9 cellular contexts compared by ENCODE assay signal in genomic region chr19:2722541-2723344, GRCh38. TPM values are rescaled to one million over a fixed set of nuclear protein-coding genes. Genes with fewer than 3 reads are reported as not detected.
DNase-seq lines count a peak whose midpoint lies in the region; ATAC-seq and TF ChIP-seq lines count a peak whose summit lies in the region.
"Had no signal": no experiment of that assay in that cellular context is flagged by ENCODE, and none has a peak within 500 bp of the region (broad histone marks: within the 10 kb centered on the region; RNA-seq: fewer than 3 reads in every experiment).

No MANE protein-coding gene starts in this region.

- H3K27ac Mint-ChIP-seq in activated naive CD4-positive, alpha-beta T cell treated with anti-CD3 and anti-CD28 coated beads for 36 hours = no peak overlapping the region
- H3K27ac Mint-ChIP-seq: stimulated activated naive CD8-positive, alpha-beta T cell treated with anti-CD3 and anti-CD28 coated beads, Interleukin-15, Interleukin-2, amounts not matched to agents 100 ng/mL and 50 ng/mL, for 24 hours had no signal

- H3K27me3 Mint-ChIP-seq in activated naive CD4-positive, alpha-beta T cell treated with anti-CD3 and anti-CD28 coated beads for 36 hours (ENCODE audit: low read depth) = peaks cover 33% of the 10 kb centered on the region

- no peaks in the 10 kb centered on the region for H3K36me3 ChIP-seq in hepatocyte (replicated peaks; ENCODE audit: insufficient read depth, low read depth)
- no peaks in the 10 kb centered on the region for H3K36me3 ChIP-seq in stomach smooth muscle (ENCODE audit: control insufficient read depth in 2 of 2, insufficient read depth in 2 of 2, low read length in 2 of 2)

- ATAC-seq in left lobe of liver = no peak

- H3K4me3 ChIP-seq in hepatocyte (no peak overlapping the region), stomach smooth muscle (ENCODE audit: low read length in 2 of 2) (peak overlapping the region in 1 of 2 donors; percentile 29)

- H3K4me1 Mint-ChIP-seq in activated naive CD4-positive, alpha-beta T cell treated with anti-CD3 and anti-CD28 coated beads for 36 hours (ENCODE audit: low read depth) = peaks cover 5% of the 10 kb centered on the region

- no peak overlapping the region for H3K27ac ChIP-seq in hepatocyte
- H3K27ac ChIP-seq in stomach smooth muscle (ENCODE audit: low read length) = peak overlapping the region; percentile 49

- 76% methylated on average over 28 of the region's 28 CpGs for WGBS in hepatocyte (ENCODE audit: low lambda C conversion rate, missing lambda C conversion rate)

- DNase-seq in HS-5 (ENCODE audit: low read depth) = peak; percentile 40
- peak in 46 of 58 donors; percentile 11 to 92 (median 56) for DNase-seq in anterior cingulate cortex (lab: John Stamatoyannopoulos, UW)
- peak; percentile 64 for DNase-seq in hepatocyte (ENCODE audit: low spot score)
- DNase-seq in activated naive CD4-positive, alpha-beta T cell treated with anti-CD3 and anti-CD28 coated beads for 36 hours = no peak
- no peak for DNase-seq in left lobe of liver (ENCODE audit: low spot score)
- no peak for DNase-seq in NK-92 (lab: John Stamatoyannopoulos, UW; ENCODE audit: unreplicated experiment)
- no peak for DNase-seq in SK-N-DZ (ENCODE audit: low spot score)

- H4K20me1 ChIP-seq in hepatocyte (ENCODE audit: insufficient read depth, poor library complexity, severe bottlenecking) = no peaks in the 10 kb centered on the region

- H3K27me3 ChIP-seq in hepatocyte = peaks cover 40% of the 10 kb centered on the region
- H3K27me3 ChIP-seq in stomach smooth muscle (ENCODE audit: control insufficient read depth in 1 of 2, insufficient read depth in 2 of 2, low read length in 2 of 2) = peaks cover 30 to 37% of the 10 kb centered on the region in 2 donors

- H3K79me2 ChIP-seq in hepatocyte = no peaks in the 10 kb centered on the region

- no peaks in the 10 kb centered on the region for H3K9me3 Mint-ChIP-seq in activated naive CD4-positive, alpha-beta T cell treated with anti-CD3 and anti-CD28 coated beads for 36 hours
- H3K9me3 Mint-ChIP-seq: stimulated activated naive CD8-positive, alpha-beta T cell treated with anti-CD3 and anti-CD28 coated beads, Interleukin-15, Interleukin-2, amounts not matched to agents 100 ng/mL and 50 ng/mL, for 24 hours had no signal

- CTCF ChIA-PET in activated naive CD4-positive, alpha-beta T cell treated with anti-CD3 and anti-CD28 coated beads for 36 hours (lab: Charles Lee) = interaction anchor here (1.1 kb wide), 1 partner anchor 74 kb away, joined by 3 read pairs; no protein-coding TSS in a partner anchor

- no peak for TF ChIP-seq CTCF in hepatocyte (IDR thresholded peaks at IDR 0.05; ENCODE audit: poor library complexity)

- H3K9ac ChIP-seq in stomach smooth muscle (ENCODE audit: low read length in 2 of 2) = peak overlapping the region in 1 of 2 donors; percentile 55

- H3K4me1 ChIP-seq in hepatocyte (ENCODE audit: insufficient read depth) (peaks cover 5% of the 10 kb centered on the region), stomach smooth muscle (ENCODE audit: control insufficient read depth, insufficient read depth, low read length) (peaks cover 29% of the 10 kb centered on the region)

- H2AFZ ChIP-seq in hepatocyte = no peak overlapping the region

- H3K9me3 ChIP-seq in hepatocyte (ENCODE audit: low read depth) (no peaks in the 10 kb centered on the region), stomach smooth muscle (ENCODE audit: control insufficient read depth in 2 of 2, low read length in 2 of 2) (no peaks in the 10 kb centered on the region)

- no peaks in the 10 kb centered on the region for H3K36me3 Mint-ChIP-seq in activated naive CD4-positive, alpha-beta T cell treated with anti-CD3 and anti-CD28 coated beads for 36 hours (ENCODE audit: low read depth)

- H3K9me2 ChIP-seq in hepatocyte (replicated peaks; ENCODE audit: insufficient read depth) = no peaks in the 10 kb centered on the region

- no peak overlapping the region for H3K4me2 ChIP-seq in hepatocyte

- intact Hi-C loops in activated naive CD4-positive, alpha-beta T cell treated with anti-CD3 and anti-CD28 coated beads for 36 hours (cut with micrococcal nuclease) = no loop called here

- H3K4me3 Mint-ChIP-seq in activated naive CD4-positive, alpha-beta T cell treated with anti-CD3 and anti-CD28 coated beads for 36 hours = no peak overlapping the region

RNA-seq across cellular contexts. Expression of gene DIRAS1, which starts 1.6 kb away (rescaled TPM):
- total RNA-seq in hepatocyte = 1.4 and 1.5 TPM in 2 replicates
- polyA plus RNA-seq in hepatocyte = 2.0 and 2.4 TPM in 2 replicates
- total RNA-seq in activated naive CD4-positive, alpha-beta T cell treated with anti-CD3 and anti-CD28 coated beads for 36 hours = under 1 TPM; 0.07 to 0.24 TPM
- total RNA-seq in left lobe of liver = 0.10 TPM
- 11.4 and 15.2 TPM in 2 replicates for polyA plus RNA-seq in SK-N-DZ (2014; cell fraction: cytosol; rRNA removed)
- polyA plus RNA-seq in SK-N-DZ (2014; cell fraction: nucleus; rRNA removed) = 6.9 and 10.9 TPM in 2 replicates

RNA-seq across cellular contexts. Expression of gene SLC39A3, which starts 17.1 kb away (rescaled TPM):
- 31.4 and 36.1 TPM in 2 replicates for total RNA-seq in hepatocyte
- 37.4 and 44.3 TPM in 2 replicates for polyA plus RNA-seq in hepatocyte
- 10 to 100 TPM; 20.1 to 23.2 TPM for total RNA-seq in activated naive CD4-positive, alpha-beta T cell treated with anti-CD3 and anti-CD28 coated beads for 36 hours
- total RNA-seq in left lobe of liver = 18.6 TPM
- polyA plus RNA-seq in SK-N-DZ (2014; cell fraction: cytosol; rRNA removed) = 63.6 and 76.7 TPM in 2 replicates
- 30.9 and 33.5 TPM in 2 replicates for polyA plus RNA-seq in SK-N-DZ (2014; cell fraction: nucleus; rRNA removed)

RNA-seq across cellular contexts. Expression of gene GNG7, which starts 20.2 kb away (rescaled TPM):
- 1.2 and 1.3 TPM in 2 replicates for total RNA-seq in hepatocyte
- 1.9 and 3.3 TPM in 2 replicates for polyA plus RNA-seq in hepatocyte
- total RNA-seq in activated naive CD4-positive, alpha-beta T cell treated with anti-CD3 and anti-CD28 coated beads for 36 hours = 1 to 10 TPM in 1 of 2 experiments, under 1 TPM in 1; 0.74 to 1.1 TPM
- total RNA-seq in left lobe of liver = 4.0 TPM
- 0.09 and 0.10 TPM in 2 replicates for polyA plus RNA-seq in SK-N-DZ (2014; cell fraction: cytosol; rRNA removed)
- polyA plus RNA-seq in SK-N-DZ (2014; cell fraction: nucleus; rRNA removed) = 0.04 TPM in 1 of 2 replicates, not detected in the other

Comparison
In these comparisons a context has a peak if more than half of its experiments do, and no peak if none do; other contexts are left out.
1. DNase-seq: peak in HS-5 (single experiment), anterior cingulate cortex (46 of 58) and hepatocyte (single experiment); none in activated naive CD4-positive, alpha-beta T cell treated with anti-CD3 and anti-CD28 coated beads for 36 hours (single experiment), left lobe of liver (single experiment), NK-92 (single experiment) and SK-N-DZ (single experiment).